8 cellular contexts compared by ENCODE assay signal in the genomic region with DNA sequence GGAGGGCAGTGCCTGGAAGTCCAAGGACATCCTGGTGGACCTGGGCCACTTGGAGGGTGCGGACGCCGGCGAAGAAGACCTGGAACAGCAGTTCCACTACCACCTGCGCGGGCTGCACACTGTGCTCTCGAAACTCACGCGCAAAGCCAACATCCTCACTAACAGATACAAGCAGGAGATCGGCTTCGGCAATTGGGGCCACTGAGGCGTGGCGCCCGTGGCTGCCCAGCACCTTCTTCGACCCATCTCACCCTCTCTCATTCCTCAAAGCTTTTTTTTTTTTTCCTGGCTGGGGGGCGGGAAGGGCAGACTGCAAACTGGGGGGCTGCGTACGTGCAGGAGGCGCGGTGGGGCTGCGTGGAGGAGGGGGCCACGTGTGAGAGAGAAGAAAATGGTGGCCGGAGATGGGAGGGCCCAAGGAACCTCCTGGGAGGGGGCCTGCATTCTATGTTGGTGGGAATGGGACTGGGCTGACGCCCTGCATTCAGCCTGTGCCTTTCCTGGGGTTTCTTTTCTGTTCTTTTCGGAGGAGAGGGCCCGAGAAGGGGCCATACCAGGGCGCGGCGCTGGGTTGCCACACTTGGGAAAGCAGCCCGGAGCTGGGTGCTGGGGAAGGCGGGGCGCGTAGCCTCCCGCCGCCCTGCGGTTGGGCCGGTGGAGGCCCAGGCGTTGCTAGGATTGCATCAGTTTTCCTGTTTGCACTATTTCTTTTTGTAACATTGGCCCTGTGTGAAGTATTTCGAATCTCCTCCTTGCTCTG. TPM values are rescaled to one million over a fixed set of nuclear protein-coding genes. Genes with fewer than 3 reads are reported as not detected.
A peak's percentile ranks its signal among the peaks of the same experiment; 100 is the strongest.
DNase-seq lines count a peak whose midpoint lies in the region; ATAC-seq, FAIRE-seq and TF ChIP-seq lines count a peak whose summit lies in the region.

No MANE protein-coding gene starts in this region.

- peak overlapping the region; percentile 98 for H3K9ac ChIP-seq in HUES64 (ENCODE audit: low read depth, low read length)

- peak overlapping the region; percentile 95 to 96 for H3K27ac Mint-ChIP-seq in activated naive CD4-positive, alpha-beta T cell treated with anti-CD3 and anti-CD28 coated beads, Interleukin-2, amount 50 U/mL, for 72 hours
- peak overlapping the region; percentile 98 for H3K27ac Mint-ChIP-seq in osteocyte (ENCODE audit: unreplicated experiment)

- peaks cover 38 to 42% of the 10 kb centered on the region in 2 donors for H3K36me3 Mint-ChIP-seq in activated naive CD4-positive, alpha-beta T cell treated with anti-CD3 and anti-CD28 coated beads, Interleukin-2, amount 50 U/mL, for 72 hours
- H3K36me3 Mint-ChIP-seq in osteocyte (ENCODE audit: unreplicated experiment) = peaks cover 2% of the 10 kb centered on the region

- peak; percentile 28 to 53 for DNase-seq in SJCRH30
- peak; percentile 52 to 60 for DNase-seq in activated naive CD4-positive, alpha-beta T cell treated with anti-CD3 and anti-CD28 coated beads, Interleukin-2, amount 50 U/mL, for 72 hours (ENCODE audit: low spot score in 2 of 2)
- peak; percentile 13 to 83 (median 60) for DNase-seq in head of caudate nucleus
- DNase-seq in osteocyte (ENCODE audit: extremely low spot score, unreplicated experiment) = peak; percentile 86
- peak; percentile 60 for DNase-seq in urothelium cell line (ENCODE audit: low spot score)
- no peak for DNase-seq in HuH-7 (ENCODE audit: low spot score)

- no peaks in the 10 kb centered on the region for H3K27me3 Mint-ChIP-seq in osteocyte (ENCODE audit: unreplicated experiment)

- peaks cover 38% of the 10 kb centered on the region for H3K4me1 ChIP-seq in HUES64 (ENCODE audit: insufficient read depth, low read length)
- H3K4me1 ChIP-seq in SJCRH30 = no peaks in the 10 kb centered on the region

- H3K27me3 ChIP-seq in HUES64 (ENCODE audit: insufficient read depth, low read length) (no peaks in the 10 kb centered on the region), SJCRH30 (no peaks in the 10 kb centered on the region)

- peak overlapping the region; percentile 89 for H3K27ac ChIP-seq in HUES64 (ENCODE audit: low read depth, low read length)
- H3K27ac ChIP-seq in SJCRH30 = peak overlapping the region; percentile 86

- intact Hi-C loops in head of caudate nucleus (cut with DNase I) = loop anchor here (10.0 kb wide), 1 partner anchor 179 kb away; no protein-coding TSS in a partner anchor

- FAIRE-seq in urothelium cell line (lab: Jason Lieb, UNC) = no peak

- no peaks in the 10 kb centered on the region for H3K9me3 Mint-ChIP-seq in activated naive CD4-positive, alpha-beta T cell treated with anti-CD3 and anti-CD28 coated beads, Interleukin-2, amount 50 U/mL, for 72 hours
- no peaks in the 10 kb centered on the region for H3K9me3 Mint-ChIP-seq in osteocyte (ENCODE audit: unreplicated experiment)

- H3K9me3 ChIP-seq in HUES64 (ENCODE audit: insufficient read depth, low read depth, low read length) = no peaks in the 10 kb centered on the region
- no peaks in the 10 kb centered on the region for H3K9me3 ChIP-seq in SJCRH30 (replicated peaks)

- H3K36me3 ChIP-seq in HUES64 (ENCODE audit: insufficient read depth, low read length) (peaks cover 16% of the 10 kb centered on the region), SJCRH30 (peaks cover 11% of the 10 kb centered on the region)

- H3K4me3 Mint-ChIP-seq in osteocyte (ENCODE audit: unreplicated experiment) = peak overlapping the region; percentile 89

- peak overlapping the region; percentile 80 for H3K4me3 ChIP-seq in GM12875 (ENCODE audit: low read depth, low read length)
- H3K4me3 ChIP-seq in HUES64 (ENCODE audit: low read length) = peak overlapping the region; percentile 96
- peak overlapping the region; percentile 80 for H3K4me3 ChIP-seq in SJCRH30

- TF ChIP-seq CTCF in GM12875 (IDR thresholded peaks at IDR 0.05; ENCODE audit: borderline replicate concordance, insufficient read depth, low read depth, low read length) (no peak), osteocyte (IDR thresholded peaks at IDR 0.05) (peak; percentile 6)

- peak; percentile 42 to 47 for ATAC-seq in activated naive CD4-positive, alpha-beta T cell treated with anti-CD3 and anti-CD28 coated beads, Interleukin-2, amount 50 U/mL, for 72 hours

- 1% methylated on average over 38 of the region's 39 CpGs for WGBS in HUES64

- peaks cover 31% of the 10 kb centered on the region for H3K4me1 Mint-ChIP-seq in osteocyte (ENCODE audit: unreplicated experiment)

RNA-seq across cellular contexts. Expression of gene MID1IP1, which starts 4.2 kb away (rescaled TPM):
- polyA plus RNA-seq in HUES64 (2013, experiment 1 of 2) = 74.8 TPM
- polyA plus RNA-seq in HUES64 (2013, experiment 2 of 2) = 81.1 TPM
- total RNA-seq in SJCRH30 (2014; rRNA removed; shearing (Covaris generic)) = 46.8 and 46.9 TPM in 2 replicates
- 100 to 1,000 TPM in 1 of 2 donors, 10 to 100 TPM in 1; 62.2 to 105 TPM for total RNA-seq in activated naive CD4-positive, alpha-beta T cell treated with anti-CD3 and anti-CD28 coated beads, Interleukin-2, amount 50 U/mL, for 72 hours
- total RNA-seq in osteocyte = 25.6 and 26.7 TPM in 2 replicates
